ENCODE assay signal across 2 cellular contexts in genomic region chr11:65003968-65004367, GRCh38.
A peak's percentile ranks its signal among the peaks of the same experiment; 100 is the strongest.
TF ChIP-seq lines count a peak whose summit lies in the region.

No MANE protein-coding gene starts in this region.

TF ChIP-seq in HEK293, 187 proteins besides CTCF, POLR2A, EP300 and RAD21:
- TF ChIP-seq ZNF121 (tag by site-specific recombination; IDR thresholded peaks at IDR 0.05) = peak; percentile 82

TF ChIP-seq in K562, 482 proteins besides CTCF, POLR2A, EP300 and RAD21:
- peak; percentile 57 for TF ChIP-seq ZNF121 (CRISPR knock-in tag; conservative IDR thresholded peaks at IDR 0.05)
